Comparison of ENCODE assay signal across 26 cellular contexts in genomic region chr7:3378390-3379120, GRCh38.
"Had no signal": no experiment of that assay in that cellular context is flagged by ENCODE, and none has a peak within 500 bp of the region (broad histone marks: within the 10 kb centered on the region; RNA-seq: fewer than 3 reads in every experiment).

No MANE protein-coding gene starts in this region.

- H3K9me3 Mint-ChIP-seq: immature natural killer cell; nephron; stimulated activated memory B cell treated with anti-CD40 and anti-IgM and Interleukin-4, amounts not matched to agents 10 μg/mL and 1 μg/mL and 100 μg/mL, for 72 hours; type B pancreatic cell had no signal

- H3K4me1 Mint-ChIP-seq: immature natural killer cell; stimulated activated memory B cell treated with anti-CD40 and anti-IgM and Interleukin-4, amounts not matched to agents 10 μg/mL and 1 μg/mL and 100 μg/mL, for 72 hours had no signal

- H3K36me3 Mint-ChIP-seq: immature natural killer cell; stimulated activated memory B cell treated with anti-CD40 and anti-IgM and Interleukin-4, amounts not matched to agents 10 μg/mL and 1 μg/mL and 100 μg/mL, for 72 hours; type B pancreatic cell had no signal

- H3K27me3 ChIP-seq: neutrophil, pancreas, right atrium auricular region, testis, tibial artery had no signal

- H3K4me3 ChIP-seq: coronary artery, esophagus muscularis mucosa, lower lobe of right lung, pancreas, right atrium auricular region, skin epidermis, spleen, testis, tibial artery had no signal

- H3K4me3 Mint-ChIP-seq: immature natural killer cell; nephron; stimulated activated memory B cell treated with anti-CD40 and anti-IgM and Interleukin-4, amounts not matched to agents 10 μg/mL and 1 μg/mL and 100 μg/mL, for 72 hours; type B pancreatic cell had no signal

- DNase-seq: dermis blood vessel endothelial cell; effector memory CD4-positive, alpha-beta T cell; foreskin melanocyte; hypothalamus; immature natural killer cell; islet precursor cell; kidney glomerular epithelial cell; left colon; left ventricle myocardium superior; lower lobe of right lung; pancreas; spleen; stimulated activated CD4-positive, alpha-beta T cell treated with anti-CD3 and anti-CD28 coated beads, Interleukin-4, amount 100 ng/mL, for 4 hours; stimulated activated naive CD8-positive, alpha-beta T cell treated with anti-CD3 and anti-CD28 coated beads, Interleukin-15, Interleukin-2, amounts not matched to agents 100 U/mL and 50 U/mL, for 24 hours; substantia nigra; testis; tibial artery had no signal

- H3K9me3 ChIP-seq: esophagus muscularis mucosa, lower lobe of right lung, neutrophil, pancreas, right atrium auricular region, spleen, testis, tibial artery had no signal

- FAIRE-seq: endothelial cell of umbilical vein, pancreas had no signal

- H3K27ac ChIP-seq: coronary artery, esophagus muscularis mucosa, lower lobe of right lung, neutrophil, pancreas, right atrium auricular region, skin epidermis, spleen, testis, tibial artery had no signal

- H3K36me3 ChIP-seq: esophagus muscularis mucosa, lower lobe of right lung, neutrophil, pancreas, right atrium auricular region, spleen, tibial artery had no signal

- ATAC-seq: left colon; left ventricle myocardium superior; lower lobe of right lung; pancreas; stimulated activated memory B cell treated with anti-CD40 and anti-IgM and Interleukin-4, amounts not matched to agents 10 μg/mL and 1 μg/mL and 100 μg/mL, for 72 hours; stimulated activated naive CD8-positive, alpha-beta T cell treated with anti-CD3 and anti-CD28 coated beads, Interleukin-15, Interleukin-2, amounts not matched to agents 100 U/mL and 50 U/mL, for 24 hours had no signal

- H3K27ac Mint-ChIP-seq: immature natural killer cell; nephron; stimulated activated memory B cell treated with anti-CD40 and anti-IgM and Interleukin-4, amounts not matched to agents 10 μg/mL and 1 μg/mL and 100 μg/mL, for 72 hours; type B pancreatic cell had no signal

- H3K27me3 Mint-ChIP-seq: type B pancreatic cell had no signal

- H3K4me1 ChIP-seq: esophagus muscularis mucosa, lower lobe of right lung, pancreas, right atrium auricular region, spleen, testis had no signal
